15 cellular contexts compared by ENCODE assay signal in genomic region chr11:35792148-35792845, GRCh38.
DNase-seq lines count a peak whose midpoint lies in the region; ATAC-seq, FAIRE-seq and TF ChIP-seq lines count a peak whose summit lies in the region.
"Had no signal": no experiment of that assay in that cellular context is flagged by ENCODE, and none has a peak within 500 bp of the region (broad histone marks: within the 10 kb centered on the region; RNA-seq: fewer than 3 reads in every experiment).

No MANE protein-coding gene starts in this region.

- H3K4me3 ChIP-seq in GM12878 (no peak overlapping the region), gastrocnemius medialis (no peak overlapping the region)
- H3K4me3 ChIP-seq: SK-N-MC had no signal

- POLR2A ChIA-PET in GM12878 (lab: Charles Lee), result interaction anchor here (0.6 kb wide), 1 partner anchor 74 kb away, joined by 6 read pairs; no protein-coding TSS in a partner anchor

- H4K20me1 ChIP-seq in GM12878 (ENCODE audit: control insufficient read depth, insufficient read depth), result no peaks in the 10 kb centered on the region

- H2AFZ ChIP-seq in GM12878 (ENCODE audit: control insufficient read depth, low read depth, low read length), result no peak overlapping the region

- no peak overlapping the region for H3K4me2 ChIP-seq in GM12878 (ENCODE audit: control insufficient read depth, insufficient read depth)

- H3K36me3 ChIP-seq in GM12878 (ENCODE audit: control insufficient read depth in 2 of 2, insufficient read depth in 2 of 2, low read length in 1 of 2), result no peaks in the 10 kb centered on the region; a peak in 1 of 4 replicates
- H3K36me3 ChIP-seq in gastrocnemius medialis, result no peaks in the 10 kb centered on the region

- TF ChIP-seq RAD21 in GM12878 (IDR thresholded peaks at IDR 0.05; ENCODE audit: insufficient read depth, low read depth, low read length), result no peak

- peak; percentile 18; the same call in 2 of the 3 replicates for ATAC-seq in GM12878
- ATAC-seq in gastrocnemius medialis, result peak; percentile 54 to 70
- ATAC-seq: activated T-cell treated with anti-CD3 and anti-CD28 coated beads, Interleukin-2, amount 50 U/mL, for 72 hours had no signal

- H3K9me3 ChIP-seq in GM12878 (replicated peaks; ENCODE audit: control insufficient read depth, insufficient read depth, low read length) (no peaks in the 10 kb centered on the region), gastrocnemius medialis (no peaks in the 10 kb centered on the region)

- H3K4me1 ChIP-seq in GM12878 (ENCODE audit: control insufficient read depth, insufficient read depth, low read length) (peaks cover 5% of the 10 kb centered on the region; the same call in 1 of the 2 replicates), gastrocnemius medialis (peaks cover 27 to 36% of the 10 kb centered on the region in 2 donors)

- DNase-seq in NCI-H2107 treated with DMSO at 0.1 percent for 48 hours (lab: John Stamatoyannopoulos, UW; ENCODE audit: unreplicated experiment), result peak; percentile 25
- no peak for DNase-seq in NCI-H2107 (lab: John Stamatoyannopoulos, UW)
- DNase-seq in NCI-H2029 treated with DMSO at 0.1 percent for 48 hours (lab: John Stamatoyannopoulos, UW), result peak; percentile 63
- no peak for DNase-seq in GM12878 (ENCODE audit: low read depth, low spot score)
- peak in 1 of 2 donors; percentile 17 for DNase-seq in gastrocnemius medialis
- DNase-seq in T-helper 9 cell, result no peak
- DNase-seq in NCI-H345 (lab: John Stamatoyannopoulos, UW), result no peak
- DNase-seq in activated effector memory CD4-positive, alpha-beta T cell treated with Interleukin-2 at 50 U/mL for 16 hours, result no peak
- DNase-seq: 8988T; activated CD4-positive, alpha-beta memory T cell treated with anti-CD3 and anti-CD28 coated beads, Interleukin-2, amount 10 ng/mL, durations not matched to agents 7 days and 5 days; activated T-cell treated with anti-CD3 and anti-CD28 coated beads, Interleukin-2, amount 50 U/mL, for 72 hours; CD4-positive, CD25-positive, alpha-beta regulatory T cell; cortex of kidney had no signal

- no peaks in the 10 kb centered on the region for H3K27me3 ChIP-seq in GM12878 (replicated peaks in 1 of 2; ENCODE audit: control insufficient read depth in 2 of 2, insufficient read depth in 2 of 2, low read length in 1 of 2)
- no peaks in the 10 kb centered on the region for H3K27me3 ChIP-seq in gastrocnemius medialis

- H3K27ac ChIP-seq in GM12878 (ENCODE audit: control insufficient read depth, insufficient read depth) (no peak overlapping the region), gastrocnemius medialis (no peak overlapping the region)
- H3K27ac ChIP-seq: SK-N-MC had no signal

- no peak for TF ChIP-seq CTCF in GM12878 (IDR thresholded peaks at IDR 0.05 in 2 of 3, conservative IDR thresholded peaks at IDR 0.05 in 1 of 3; ENCODE audit: control insufficient read depth in 2 of 3, extremely low read depth in 1 of 3, insufficient read depth in 1 of 3, low read depth in 3 of 3, low read length in 3 of 3)
- TF ChIP-seq CTCF in gastrocnemius medialis (IDR thresholded peaks at IDR 0.05 in 4 of 5, conservative IDR thresholded peaks at IDR 0.05 in 1 of 5), result no peak

- FAIRE-seq in GM12878 (lab: Jason Lieb, UNC), result no peak
- FAIRE-seq: GM12891 had no signal

- no TSS peak for BruUV-seq in GM12878 (replicated peaks; lab: Mats Ljungman, UMichigan)

- RAD21 ChIA-PET in GM12878 (lab: Charles Lee; ENCODE audit: unreplicated experiment), result interaction anchor here (0.9 to 3.1 kb wide), 2 partner anchors 10 to 264 kb away, joined by 3 to 12 read pairs; no protein-coding TSS in a partner anchor

- SMC1A ChIA-PET in GM12878 (lab: Charles Lee; ENCODE audit: uncharacterized antibody, unreplicated experiment), result interaction anchor here (0.7 to 3.1 kb wide), 5 partner anchors 9 to 178 kb away, joined by 3 to 21 read pairs (median 3); no protein-coding TSS in a partner anchor

- WGBS in GM12878 (ENCODE audit: insufficient coverage, insufficient replicate concordance, low lambda C conversion rate, missing lambda C conversion rate), result 90% methylated on average over 4 of the region's 4 CpGs

- no peak for TF ChIP-seq POLR2A in GM12878 (IDR thresholded peaks at IDR 0.05; ENCODE audit: low read depth, low read length)
- no peak for TF ChIP-seq POLR2A in gastrocnemius medialis (IDR thresholded peaks at IDR 0.05)

- in situ Hi-C loops in GM12878 (cut with MboI), result no loop called here
- in situ Hi-C loops in gastrocnemius medialis (cut with MboI; ENCODE audit: low sequenced_read_pairs in 4 of 4), result no loop called here

- no peak for TF ChIP-seq EP300 in GM12878 (IDR thresholded peaks at IDR 0.05; ENCODE audit: borderline replicate concordance in 1 of 2, control insufficient read depth in 1 of 2, low read depth in 2 of 2, low read length in 2 of 2)

- intact Hi-C loops in GM12878 (cut with micrococcal nuclease; ENCODE audit: unreplicated experiment) (no loop called here), gastrocnemius medialis (cut with DNase I; ENCODE audit: low total_unique reads) (no loop called here)

- H3K79me2 ChIP-seq in GM12878 (ENCODE audit: control insufficient read depth, insufficient read depth, low read length), result no peaks in the 10 kb centered on the region

- CTCF ChIA-PET in GM12878 (lab: Yijun Ruan, JAX), result interaction anchor here (1.4 to 5.2 kb wide), 4 partner anchors 9 to 50 kb away, joined by 3 to 28 read pairs (median 6); no protein-coding TSS in a partner anchor

- no peak overlapping the region for H3K9ac ChIP-seq in GM12878 (ENCODE audit: control insufficient read depth, insufficient read depth, low read length)

TF ChIP-seq in GM12878, 131 proteins besides CTCF, POLR2A, EP300 and RAD21:
- TF ChIP-seq SRF (IDR thresholded peaks at IDR 0.05; ENCODE audit: low read depth in 2 of 2, low read length in 2 of 2) (no peak), PKNOX1 (IDR thresholded peaks at IDR 0.05) (no peak), TBL1XR1 (IDR thresholded peaks at IDR 0.05; ENCODE audit: low read depth, low read length) (no peak), KDM1A (IDR thresholded peaks at IDR 0.05; ENCODE audit: borderline replicate concordance) (no peak)
TF ChIP-seq in GM12878: peak in this region for 0.

Comparison
In these comparisons a context has a peak if more than half of its experiments do, and no peak if none do; other contexts are left out.
1. DNase-seq: peak in NCI-H2107 treated with DMSO at 0.1 percent for 48 hours (single experiment) and NCI-H2029 treated with DMSO at 0.1 percent for 48 hours (single experiment); none in NCI-H2107 (single experiment), GM12878 (single experiment), T-helper 9 cell (single experiment), NCI-H345 (single experiment) and activated effector memory CD4-positive, alpha-beta T cell treated with Interleukin-2 at 50 U/mL for 16 hours (single experiment).